ENCODE assay signal across 8 cellular contexts in the genomic region with DNA sequence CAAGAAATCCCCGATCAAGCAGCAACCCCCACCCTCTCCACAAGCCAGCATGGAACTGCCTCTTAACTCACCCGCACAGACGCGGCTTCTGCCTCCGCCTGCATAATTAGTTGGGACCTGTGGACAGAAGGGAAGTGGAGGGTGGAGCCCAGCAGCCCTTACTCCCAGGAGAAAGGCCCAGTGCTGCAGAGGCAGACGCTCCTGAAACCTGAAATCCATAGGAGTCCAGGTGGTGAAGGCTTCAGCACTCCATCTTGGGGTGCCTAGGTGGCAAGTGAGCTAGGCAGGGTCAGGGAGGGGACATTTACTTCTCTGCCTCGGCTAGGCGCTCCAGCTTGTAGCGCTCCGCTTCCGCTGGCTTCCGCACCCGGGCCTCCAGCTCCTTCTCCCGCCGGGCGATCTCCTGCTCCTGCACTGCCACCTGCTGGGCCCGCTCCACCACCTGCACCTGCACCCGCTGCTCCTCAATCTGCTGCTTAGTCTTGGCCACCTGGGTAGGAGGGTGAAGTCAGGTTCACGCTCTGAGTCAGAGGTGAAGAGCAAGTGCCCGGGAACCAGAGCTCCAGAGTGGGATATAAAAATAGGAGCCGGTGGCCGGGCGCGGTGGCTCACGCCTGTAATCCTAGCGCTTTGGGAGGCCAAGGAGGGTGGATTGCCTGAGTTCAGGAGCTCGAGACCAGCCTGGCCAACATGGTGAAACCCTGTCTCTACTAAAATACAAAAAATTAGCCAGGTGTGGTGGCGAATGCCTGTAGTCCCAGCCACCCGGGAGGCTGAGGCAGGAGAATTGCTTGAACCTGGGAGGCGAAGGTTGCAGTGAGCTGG. TPM values are rescaled to one million over a fixed set of nuclear protein-coding genes. Genes with fewer than 3 reads are reported as not detected.
A peak's percentile ranks its signal among the peaks of the same experiment; 100 is the strongest.
DNase-seq lines count a peak whose midpoint lies in the region; ATAC-seq, FAIRE-seq and TF ChIP-seq lines count a peak whose summit lies in the region.

No MANE protein-coding gene starts in this region.

- intact Hi-C loops in K562 (cut with micrococcal nuclease): loop anchor here (2.0 to 5.0 kb wide), 4 partner anchors 52 to 356 kb away; no protein-coding TSS in a partner anchor

- 43% methylated on average over 30 of the region's 30 CpGs for WGBS in K562 (ENCODE audit: insufficient coverage, low coverage, missing lambda C conversion rate)

- peak; percentile 50; the same call in 1 of the 2 replicates for TF ChIP-seq CTCF in AG04450 (IDR thresholded peaks at IDR 0.05; ENCODE audit: low read depth, low read length)
- peak; percentile 88 to 95 (median 90) for TF ChIP-seq CTCF in K562 (IDR thresholded peaks at IDR 0.05 in 2 of 3, conservative IDR thresholded peaks at IDR 0.05 in 1 of 3; ENCODE audit: insufficient read depth in 2 of 3, low read depth in 1 of 3, low read length in 3 of 3)
- TF ChIP-seq CTCF in keratinocyte (optimal IDR thresholded peaks at IDR 0.05 in 1 of 3, IDR thresholded peaks at IDR 0.05 in 1 of 3, conservative IDR thresholded peaks at IDR 0.05 in 1 of 3; ENCODE audit: extremely low read depth in 1 of 3, insufficient read depth in 2 of 3, low read length in 3 of 3): peak; percentile 85 to 99 (median 93)

- in situ Hi-C loops in K562 (cut with MboI): no loop called here

- H3K27me3 Mint-ChIP-seq in T-helper 2 cell treated with Interferon-gamma antibody and Interleukin-4, amounts not matched to agents 5 μg/mL and 100 μg/mL, for 36 hours (ENCODE audit: low read depth): no peaks in the 10 kb centered on the region

- H3K27ac ChIP-seq in AG04450 (ENCODE audit: low read depth, low read length) (no peak overlapping the region), K562 (ENCODE audit: extremely low read depth, low read depth, low read length) (0 out of 3 replicates have a peak overlapping the region, but pooled peaks have one; percentile 18), keratinocyte (ENCODE audit: control insufficient read depth, insufficient read depth, low read length) (no peak overlapping the region)

- TF ChIP-seq RAD21 in K562 (CRISPR knock-in tag; conservative IDR thresholded peaks at IDR 0.05 in 1 of 2, IDR thresholded peaks at IDR 0.05 in 1 of 2): peak; percentile 69 to 90

- H3K4me3 ChIP-seq in AG04450 (ENCODE audit: low read depth, low read length): no peak overlapping the region
- H3K4me3 ChIP-seq in K562: no peak overlapping the region
- peak overlapping the region; percentile 18 to 48 (median 21) for H3K4me3 ChIP-seq in keratinocyte (ENCODE audit: control insufficient read depth in 2 of 3, extremely low read depth in 1 of 3, insufficient read depth in 2 of 3, low read depth in 1 of 3, low read length in 3 of 3)

- H2AFZ ChIP-seq in K562 (ENCODE audit: low read depth, low read length) (no peak overlapping the region; the same call in 1 of the 2 replicates), keratinocyte (ENCODE audit: control insufficient read depth, low read length) (peak overlapping the region; percentile 92)

- no peaks in the 10 kb centered on the region for H3K9me3 ChIP-seq in AG04450 (ENCODE audit: control insufficient read depth, insufficient read depth, low read length)
- H3K9me3 ChIP-seq in K562 (replicated peaks; ENCODE audit: control insufficient read depth, insufficient read depth, low read depth, low read length): no peaks in the 10 kb centered on the region
- H3K9me3 ChIP-seq in keratinocyte (ENCODE audit: control insufficient read depth, low read depth, low read length): no peaks in the 10 kb centered on the region

- FAIRE-seq in K562 (lab: Jason Lieb, UNC): peak; percentile 49
- no peak for FAIRE-seq in keratinocyte (lab: Jason Lieb, UNC)

- peaks cover 48% of the 10 kb centered on the region for H3K36me3 Mint-ChIP-seq in T-helper 2 cell treated with Interferon-gamma antibody and Interleukin-4, amounts not matched to agents 5 μg/mL and 100 μg/mL, for 36 hours (ENCODE audit: low read depth)

- no TSS peak for BruUV-seq in K562 (replicated peaks; lab: Mats Ljungman, UMichigan)

- ATAC-seq in GM19452 (IDR thresholded peaks at IDR 0.05; ENCODE audit: unreplicated experiment) (peak; percentile 58), K562 (peak; percentile 90), GM21381 (IDR thresholded peaks at IDR 0.05; ENCODE audit: unreplicated experiment) (no peak)

- TF ChIP-seq EP300 in K562 (IDR thresholded peaks at IDR 0.05; ENCODE audit: low read length): no peak

- POLR2A ChIA-PET in AG04450 (lab: Yijun Ruan, JAX): interaction anchor here (0.6 to 2.5 kb wide), 4 partner anchors 9 to 171 kb away, joined by 3 to 8 read pairs (median 6); no protein-coding TSS in a partner anchor
- POLR2A ChIA-PET in K562 (lab: Yijun Ruan, JAX): interaction anchor here (0.6 to 6.1 kb wide), 15 partner anchors 9 to 272 kb away, joined by 3 to 50 read pairs (median 4); a partner anchor contains a TSS

- H4K20me1 ChIP-seq in K562 (replicated peaks; ENCODE audit: control insufficient read depth, insufficient read depth, low read length) (peaks cover 7% of the 10 kb centered on the region), keratinocyte (ENCODE audit: control insufficient read depth, extremely low read depth, insufficient read depth, low read length) (peaks cover 1% of the 10 kb centered on the region)

- H3K4me2 ChIP-seq in K562 (ENCODE audit: insufficient read depth, low read length): 0 out of 2 replicates have a peak overlapping the region, but pooled peaks have one; percentile 27
- peak overlapping the region; percentile 72 for H3K4me2 ChIP-seq in keratinocyte (ENCODE audit: control insufficient read depth, extremely low read depth, insufficient read depth, low read depth, low read length)

- peaks cover 2% of the 10 kb centered on the region; the same call in 2 of the 3 replicates for H3K79me2 ChIP-seq in K562 (ENCODE audit: control insufficient read depth, insufficient read depth, low read length)
- H3K79me2 ChIP-seq in keratinocyte (ENCODE audit: control insufficient read depth, insufficient read depth, low read length): no peaks in the 10 kb centered on the region

- TF ChIP-seq POLR2A in K562 (conservative IDR thresholded peaks at IDR 0.05): no peak; the same call in 1 of the 2 replicates

- H3K4me3 Mint-ChIP-seq in T-helper 2 cell treated with Interferon-gamma antibody and Interleukin-4, amounts not matched to agents 5 μg/mL and 100 μg/mL, for 36 hours: peak overlapping the region; percentile 46

- no peak for DNase-seq in AG04450 (ENCODE audit: low read depth, low spot score)
- peak; percentile 89 for DNase-seq in NCI-H1105 treated with DMSO at 0.1 percent for 48 hours (lab: John Stamatoyannopoulos, UW)
- DNase-seq in T-helper 2 cell treated with Interferon-gamma antibody and Interleukin-4, amounts not matched to agents 5 μg/mL and 100 μg/mL, for 36 hours (ENCODE audit: low spot score): peak; percentile 72
- peak; percentile 79 to 86 (median 84) for DNase-seq in K562 (ENCODE audit: extremely low read depth in 1 of 4, low spot score in 3 of 4)
- DNase-seq in keratinocyte (ENCODE audit: low read depth, low spot score): no peak
- DNase-seq in stimulated activated CD4-positive, alpha-beta T cell treated with anti-CD3 and anti-CD28 coated beads, Interleukin-2, amount 100 ng/mL, for 24 hours: peak; percentile 86 to 89

- peaks cover 0 to 7% of the 10 kb centered on the region in 2 experiments; a peak in 3 of 5 replicates for H3K4me1 ChIP-seq in K562 (replicated peaks in 1 of 2; ENCODE audit: control insufficient read depth in 2 of 2, insufficient read depth in 2 of 2, low read length in 2 of 2)
- peaks cover 7% of the 10 kb centered on the region for H3K4me1 ChIP-seq in keratinocyte (ENCODE audit: control insufficient read depth, extremely low read depth, insufficient read depth, low read length)

- H3K36me3 ChIP-seq in K562 (ENCODE audit: control insufficient read depth, insufficient read depth, low read length) (peaks cover 75% of the 10 kb centered on the region), keratinocyte (ENCODE audit: control insufficient read depth in 2 of 2, extremely low read depth in 1 of 2, insufficient read depth in 2 of 2, low read length in 2 of 2) (peaks cover 2 to 10% of the 10 kb centered on the region in 2 experiments)

- dilution Hi-C loops in keratinocyte (cut with MboI; ENCODE audit: extremely low pct_ligation_motif_present, low sequenced_read_pairs): loop anchor here (10.0 kb wide), 1 partner anchor 186 kb away; no protein-coding TSS in a partner anchor

- peaks cover 33% of the 10 kb centered on the region for H3K4me1 Mint-ChIP-seq in T-helper 2 cell treated with Interferon-gamma antibody and Interleukin-4, amounts not matched to agents 5 μg/mL and 100 μg/mL, for 36 hours (ENCODE audit: low read depth)

- H3K9me1 ChIP-seq in K562 (ENCODE audit: control insufficient read depth, insufficient read depth, low read length) (peaks cover 2% of the 10 kb centered on the region), keratinocyte (ENCODE audit: control insufficient read depth, extremely low read depth, insufficient read depth, low read length) (no peaks in the 10 kb centered on the region)

- peak overlapping the region; percentile 58 for H3K27ac Mint-ChIP-seq in T-helper 2 cell treated with Interferon-gamma antibody and Interleukin-4, amounts not matched to agents 5 μg/mL and 100 μg/mL, for 36 hours

- CTCF ChIA-PET in AG04450 (lab: Charles Lee): interaction anchor here (0.8 to 3.1 kb wide), 7 partner anchors 8 to 112 kb away, joined by 3 to 21 read pairs (median 5); no protein-coding TSS in a partner anchor
- CTCF ChIA-PET in K562 (lab: Yijun Ruan, JAX; ENCODE audit: low intra/inter-chr PET ratio): interaction anchor here (0.7 to 1.0 kb wide), 5 partner anchors 8 to 383 kb away, joined by 3 to 7 read pairs (median 3); a partner anchor contains a TSS

- H3K9ac ChIP-seq in K562 (ENCODE audit: insufficient read depth in 1 of 2, low read depth in 2 of 2, low read length in 2 of 2) (peak overlapping the region in 1 of 2 experiments; percentile 74; a peak in 2 of 4 replicates), keratinocyte (ENCODE audit: control insufficient read depth, extremely low read depth, insufficient read depth, low read length) (peak overlapping the region; percentile 30)

- H3K27me3 ChIP-seq in AG04450 (ENCODE audit: control insufficient read depth, insufficient read depth, low read length) (no peaks in the 10 kb centered on the region), K562 (ENCODE audit: control insufficient read depth in 2 of 2, insufficient read depth in 2 of 2, low read length in 2 of 2) (no peaks in the 10 kb centered on the region), keratinocyte (ENCODE audit: control insufficient read depth, extremely low read depth, insufficient read depth, low read length) (no peaks in the 10 kb centered on the region)

- H3K9me3 Mint-ChIP-seq in T-helper 2 cell treated with Interferon-gamma antibody and Interleukin-4, amounts not matched to agents 5 μg/mL and 100 μg/mL, for 36 hours: no peaks in the 10 kb centered on the region

RNA-seq across cellular contexts. Expression of a gene that starts 10.7 kb away (rescaled TPM):
- polyA plus RNA-seq in AG04450 (2011; rRNA removed) (1,457 and 1,715 TPM in 2 replicates), K562 (2011; rRNA removed) (2,369 and 2,705 TPM in 2 replicates), K562 (2014; fragmentation: Illumina TruSeq; extraction: Trizol) (2,541 and 2,870 TPM in 2 replicates), K562 (2014; fragmentation: Nextera tagmentation; extraction: Ambion mirVana) (1,000 to 10,000 TPM; 1,106 to 1,864 TPM), K562 (2014; rRNA removed) (1,462 and 1,903 TPM in 2 replicates), keratinocyte (1,010 to 1,517 TPM (median 1,159 TPM) in 3 replicates)
- 1,694 and 2,026 TPM in 2 replicates for polyA minus RNA-seq in AG04450 (2011; rRNA and poly(A)+ RNA removed)
- 127 and 264 TPM in 2 replicates for total RNA-seq in K562 (2011; cell fraction: chromatin; rRNA removed; ENCODE audit: low replicate concordance)
- 272 and 276 TPM in 2 replicates for total RNA-seq in K562 (2011; cell fraction: nucleolus; rRNA removed)
- 270 and 313 TPM in 2 replicates for total RNA-seq in K562 (2011; cell fraction: nucleoplasm; rRNA removed)
- total RNA-seq in K562 (2014; rRNA removed) (1,062 and 1,409 TPM in 2 replicates), K562 (2014; rRNA removed; fragmentation: Illumina TruSeq; extraction: Trizol) (863 and 971 TPM in 2 replicates), K562 (2015; rRNA removed; fragmentation: Illumina TruSeq; extraction: Trizol) (1,443 and 1,478 TPM in 2 replicates), K562 (2021) (1,495 and 1,529 TPM in 2 replicates)
- 2,776 and 3,265 TPM in 2 replicates for polyA plus RNA-seq in K562 (2011; cell fraction: cytosol; rRNA removed)
- polyA plus RNA-seq in K562 (2011; cell fraction: nucleus; rRNA removed): 619 and 708 TPM in 2 replicates
- polyA plus RNA-seq in K562 (2012): 1,523 and 1,878 TPM in 2 replicates
- 1,764 and 2,070 TPM in 2 replicates for polyA minus RNA-seq in K562 (2011; rRNA and poly(A)+ RNA removed)
- polyA minus RNA-seq in K562 (2011; cell fraction: cytosol; rRNA and poly(A)+ RNA removed): 880 and 960 TPM in 2 replicates
- polyA minus RNA-seq in K562 (2011; cell fraction: nucleus; rRNA and poly(A)+ RNA removed): 140 and 261 TPM in 2 replicates
- 84.6 TPM for polyA plus RNA-seq in keratinocyte (2011; ENCODE audit: low read depth)
- 1,081 and 1,086 TPM in 2 replicates for polyA plus RNA-seq in keratinocyte (2011; cell fraction: cytosol; rRNA removed)
- 643 and 747 TPM in 2 replicates for polyA plus RNA-seq in keratinocyte (2011; cell fraction: nucleus; rRNA removed)
- 276 and 1,138 TPM in 2 replicates for polyA plus RNA-seq in keratinocyte (2012; ENCODE audit: low replicate concordance)
- polyA minus RNA-seq in keratinocyte: 1,680 to 1,870 TPM (median 1,801 TPM) in 3 replicates
- 842 TPM for polyA minus RNA-seq in keratinocyte (2011; cell fraction: cytosol; rRNA and poly(A)+ RNA removed)
- polyA minus RNA-seq in keratinocyte (2011; cell fraction: nucleus; rRNA and poly(A)+ RNA removed): 371 and 465 TPM in 2 replicates

RNA-seq across cellular contexts. Expression of a gene that starts 11.7 kb away (rescaled TPM):
- 155 and 156 TPM in 2 replicates for polyA plus RNA-seq in AG04450 (2011; rRNA removed)
- polyA minus RNA-seq in AG04450 (2011; rRNA and poly(A)+ RNA removed): 96.0 and 99.8 TPM in 2 replicates
- total RNA-seq in K562 (2011; cell fraction: chromatin; rRNA removed; ENCODE audit: low replicate concordance): 164 and 277 TPM in 2 replicates
- total RNA-seq in K562 (2011; cell fraction: nucleolus; rRNA removed): 152 and 165 TPM in 2 replicates
- total RNA-seq in K562 (2011; cell fraction: nucleoplasm; rRNA removed): 155 and 194 TPM in 2 replicates
- 118 and 131 TPM in 2 replicates for total RNA-seq in K562 (2014; rRNA removed)
- total RNA-seq in K562 (2014; rRNA removed; fragmentation: Illumina TruSeq; extraction: Trizol): 84.7 and 84.8 TPM in 2 replicates
- total RNA-seq in K562 (2015; rRNA removed; fragmentation: Illumina TruSeq; extraction: Trizol): 101 and 102 TPM in 2 replicates
- 124 and 127 TPM in 2 replicates for total RNA-seq in K562 (2021)
- polyA plus RNA-seq in K562 (2011; rRNA removed): 131 and 154 TPM in 2 replicates
- 144 and 149 TPM in 2 replicates for polyA plus RNA-seq in K562 (2011; cell fraction: cytosol; rRNA removed)
- polyA plus RNA-seq in K562 (2011; cell fraction: nucleus; rRNA removed): 209 and 233 TPM in 2 replicates
- 135 and 272 TPM in 2 replicates for polyA plus RNA-seq in K562 (2012)
- 138 and 144 TPM in 2 replicates for polyA plus RNA-seq in K562 (2014; fragmentation: Illumina TruSeq; extraction: Trizol)
- 10 to 100 TPM; 11.7 to 12.0 TPM for polyA plus RNA-seq in K562 (2014; fragmentation: Nextera tagmentation; extraction: Ambion mirVana)
- polyA plus RNA-seq in K562 (2014; rRNA removed): 149 and 174 TPM in 2 replicates
- 122 and 132 TPM in 2 replicates for polyA minus RNA-seq in K562 (2011; rRNA and poly(A)+ RNA removed)
- polyA minus RNA-seq in K562 (2011; cell fraction: cytosol; rRNA and poly(A)+ RNA removed): 72.2 and 76.2 TPM in 2 replicates
- 38.5 and 58.5 TPM in 2 replicates for polyA minus RNA-seq in K562 (2011; cell fraction: nucleus; rRNA and poly(A)+ RNA removed)
- polyA plus RNA-seq in keratinocyte: 21.6 to 23.8 TPM (median 22.1 TPM) in 3 replicates
- 52.5 TPM for polyA plus RNA-seq in keratinocyte (2011; ENCODE audit: low read depth)
- 14.9 and 21.3 TPM in 2 replicates for polyA plus RNA-seq in keratinocyte (2011; cell fraction: cytosol; rRNA removed)
- 21.6 and 22.0 TPM in 2 replicates for polyA plus RNA-seq in keratinocyte (2011; cell fraction: nucleus; rRNA removed)
- 19.5 and 22.0 TPM in 2 replicates for polyA plus RNA-seq in keratinocyte (2012; ENCODE audit: low replicate concordance)
- polyA minus RNA-seq in keratinocyte: 23.2 to 52.7 TPM (median 25.6 TPM) in 3 replicates
- polyA minus RNA-seq in keratinocyte (2011; cell fraction: cytosol; rRNA and poly(A)+ RNA removed): 16.3 TPM
- 14.8 and 19.5 TPM in 2 replicates for polyA minus RNA-seq in keratinocyte (2011; cell fraction: nucleus; rRNA and poly(A)+ RNA removed)

RNA-seq across cellular contexts. Expression of a gene that starts 13.5 kb away (rescaled TPM):
- polyA plus RNA-seq in AG04450 (2011; rRNA removed) (85.2 and 98.7 TPM in 2 replicates), K562 (2011; rRNA removed) (8.8 and 11.5 TPM in 2 replicates), K562 (2014; fragmentation: Illumina TruSeq; extraction: Trizol) (11.4 and 12.5 TPM in 2 replicates), K562 (2014; fragmentation: Nextera tagmentation; extraction: Ambion mirVana) (1 to 10 TPM; 1.5 to 1.7 TPM), K562 (2014; rRNA removed) (26.0 and 30.0 TPM in 2 replicates), keratinocyte (171 to 289 TPM (median 277 TPM) in 3 replicates)
- polyA minus RNA-seq in AG04450 (2011; rRNA and poly(A)+ RNA removed): 59.6 and 80.4 TPM in 2 replicates
- 15.2 and 21.4 TPM in 2 replicates for total RNA-seq in K562 (2011; cell fraction: chromatin; rRNA removed; ENCODE audit: low replicate concordance)
- total RNA-seq in K562 (2011; cell fraction: nucleolus; rRNA removed): 22.4 and 29.0 TPM in 2 replicates
- 21.0 and 27.1 TPM in 2 replicates for total RNA-seq in K562 (2011; cell fraction: nucleoplasm; rRNA removed)
- total RNA-seq in K562 (2014; rRNA removed) (18.7 and 24.7 TPM in 2 replicates), K562 (2014; rRNA removed; fragmentation: Illumina TruSeq; extraction: Trizol) (8.0 and 8.2 TPM in 2 replicates), K562 (2015; rRNA removed; fragmentation: Illumina TruSeq; extraction: Trizol) (13.0 and 15.1 TPM in 2 replicates), K562 (2021) (23.4 and 24.1 TPM in 2 replicates)
- 9.9 and 20.6 TPM in 2 replicates for polyA plus RNA-seq in K562 (2011; cell fraction: cytosol; rRNA removed)
- 25.7 and 32.6 TPM in 2 replicates for polyA plus RNA-seq in K562 (2011; cell fraction: nucleus; rRNA removed)
- polyA plus RNA-seq in K562 (2012): 30.7 and 77.8 TPM in 2 replicates
- polyA minus RNA-seq in K562 (2011; rRNA and poly(A)+ RNA removed): 3.8 and 6.5 TPM in 2 replicates
- 5.3 and 6.8 TPM in 2 replicates for polyA minus RNA-seq in K562 (2011; cell fraction: cytosol; rRNA and poly(A)+ RNA removed)
- 9.7 and 12.9 TPM in 2 replicates for polyA minus RNA-seq in K562 (2011; cell fraction: nucleus; rRNA and poly(A)+ RNA removed)
- polyA plus RNA-seq in keratinocyte (2011; ENCODE audit: low read depth): 212 TPM
- 139 and 176 TPM in 2 replicates for polyA plus RNA-seq in keratinocyte (2011; cell fraction: cytosol; rRNA removed)
- 516 and 549 TPM in 2 replicates for polyA plus RNA-seq in keratinocyte (2011; cell fraction: nucleus; rRNA removed)
- polyA plus RNA-seq in keratinocyte (2012; ENCODE audit: low replicate concordance): 226 and 373 TPM in 2 replicates
- 46.6 to 116 TPM (median 58.4 TPM) in 3 replicates for polyA minus RNA-seq in keratinocyte
- polyA minus RNA-seq in keratinocyte (2011; cell fraction: cytosol; rRNA and poly(A)+ RNA removed): 239 TPM
- 82.4 and 85.6 TPM in 2 replicates for polyA minus RNA-seq in keratinocyte (2011; cell fraction: nucleus; rRNA and poly(A)+ RNA removed)

RNA-seq across cellular contexts. Expression of a gene that starts 13.7 kb away (rescaled TPM):
- polyA plus RNA-seq in AG04450 (2011; rRNA removed): 4.1 and 6.8 TPM in 2 replicates
- 9.0 and 9.5 TPM in 2 replicates for polyA minus RNA-seq in AG04450 (2011; rRNA and poly(A)+ RNA removed)
- 79.5 and 80.7 TPM in 2 replicates for total RNA-seq in K562 (2011; cell fraction: chromatin; rRNA removed; ENCODE audit: low replicate concordance)
- total RNA-seq in K562 (2011; cell fraction: nucleolus; rRNA removed): 47.5 and 50.5 TPM in 2 replicates
- total RNA-seq in K562 (2011; cell fraction: nucleoplasm; rRNA removed): 62.0 and 85.1 TPM in 2 replicates
- total RNA-seq in K562 (2014; rRNA removed): 15.7 and 24.3 TPM in 2 replicates
- total RNA-seq in K562 (2014; rRNA removed; fragmentation: Illumina TruSeq; extraction: Trizol): 20.0 and 25.5 TPM in 2 replicates
- 15.6 and 18.2 TPM in 2 replicates for total RNA-seq in K562 (2015; rRNA removed; fragmentation: Illumina TruSeq; extraction: Trizol)
- 96.8 and 114 TPM in 2 replicates for total RNA-seq in K562 (2021)
- polyA plus RNA-seq in K562 (2011; rRNA removed): 21.5 and 55.8 TPM in 2 replicates
- 28.0 and 35.1 TPM in 2 replicates for polyA plus RNA-seq in K562 (2011; cell fraction: cytosol; rRNA removed)
- 105 and 141 TPM in 2 replicates for polyA plus RNA-seq in K562 (2011; cell fraction: nucleus; rRNA removed)
- 68.1 and 105 TPM in 2 replicates for polyA plus RNA-seq in K562 (2012)
- polyA plus RNA-seq in K562 (2014; fragmentation: Illumina TruSeq; extraction: Trizol): 72.9 and 95.4 TPM in 2 replicates
- polyA plus RNA-seq in K562 (2014; fragmentation: Nextera tagmentation; extraction: Ambion mirVana): 1 to 10 TPM; 8.2 to 8.8 TPM
- polyA plus RNA-seq in K562 (2014; rRNA removed): 31.3 and 35.0 TPM in 2 replicates
- 24.0 and 34.6 TPM in 2 replicates for polyA minus RNA-seq in K562 (2011; rRNA and poly(A)+ RNA removed)
- polyA minus RNA-seq in K562 (2011; cell fraction: cytosol; rRNA and poly(A)+ RNA removed): 56.9 and 94.9 TPM in 2 replicates
- polyA minus RNA-seq in K562 (2011; cell fraction: nucleus; rRNA and poly(A)+ RNA removed): 16.4 and 27.8 TPM in 2 replicates
- polyA plus RNA-seq in keratinocyte: 4.2 to 10.0 TPM (median 6.9 TPM) in 3 replicates
- polyA plus RNA-seq in keratinocyte (2011; ENCODE audit: low read depth): 2.8 TPM
- 5.3 TPM in 2 replicates for polyA plus RNA-seq in keratinocyte (2011; cell fraction: cytosol; rRNA removed)
- 25.1 and 29.9 TPM in 2 replicates for polyA plus RNA-seq in keratinocyte (2011; cell fraction: nucleus; rRNA removed)
- polyA plus RNA-seq in keratinocyte (2012; ENCODE audit: low replicate concordance): 5.5 and 41.2 TPM in 2 replicates
- 5.6 to 43.2 TPM (median 10.2 TPM) in 3 replicates for polyA minus RNA-seq in keratinocyte
- polyA minus RNA-seq in keratinocyte (2011; cell fraction: cytosol; rRNA and poly(A)+ RNA removed): 4.2 TPM
- 9.6 and 14.6 TPM in 2 replicates for polyA minus RNA-seq in keratinocyte (2011; cell fraction: nucleus; rRNA and poly(A)+ RNA removed)

RNA-seq across cellular contexts. Expression of a gene that starts 40.0 kb away (rescaled TPM):
- polyA plus RNA-seq in AG04450 (2011; rRNA removed) (14.6 and 17.4 TPM in 2 replicates), K562 (2011; rRNA removed) (12.6 and 22.9 TPM in 2 replicates), K562 (2014; fragmentation: Illumina TruSeq; extraction: Trizol) (57.9 and 58.2 TPM in 2 replicates), K562 (2014; fragmentation: Nextera tagmentation; extraction: Ambion mirVana) (10 to 100 TPM; 16.1 to 18.6 TPM), K562 (2014; rRNA removed) (19.4 and 22.5 TPM in 2 replicates), keratinocyte (2.7 to 17.8 TPM (median 7.0 TPM) in 3 replicates)
- polyA minus RNA-seq in AG04450 (2011; rRNA and poly(A)+ RNA removed): 11.0 and 15.0 TPM in 2 replicates
- total RNA-seq in K562 (2011; cell fraction: chromatin; rRNA removed; ENCODE audit: low replicate concordance): 17.1 and 42.3 TPM in 2 replicates
- 41.3 and 48.0 TPM in 2 replicates for total RNA-seq in K562 (2011; cell fraction: nucleolus; rRNA removed)
- 51.0 and 61.6 TPM in 2 replicates for total RNA-seq in K562 (2011; cell fraction: nucleoplasm; rRNA removed)
- total RNA-seq in K562 (2014; rRNA removed) (9.7 and 12.4 TPM in 2 replicates), K562 (2014; rRNA removed; fragmentation: Illumina TruSeq; extraction: Trizol) (10.6 and 14.4 TPM in 2 replicates), K562 (2015; rRNA removed; fragmentation: Illumina TruSeq; extraction: Trizol) (17.4 and 18.1 TPM in 2 replicates), K562 (2021) (32.9 and 35.7 TPM in 2 replicates)
- polyA plus RNA-seq in K562 (2011; cell fraction: cytosol; rRNA removed): 26.4 and 41.5 TPM in 2 replicates
- 28.3 and 48.5 TPM in 2 replicates for polyA plus RNA-seq in K562 (2011; cell fraction: nucleus; rRNA removed)
- polyA plus RNA-seq in K562 (2012): 45.0 and 59.0 TPM in 2 replicates
- 14.4 and 15.0 TPM in 2 replicates for polyA minus RNA-seq in K562 (2011; rRNA and poly(A)+ RNA removed)
- 19.7 and 29.2 TPM in 2 replicates for polyA minus RNA-seq in K562 (2011; cell fraction: cytosol; rRNA and poly(A)+ RNA removed)
- 12.0 and 14.7 TPM in 2 replicates for polyA minus RNA-seq in K562 (2011; cell fraction: nucleus; rRNA and poly(A)+ RNA removed)
- not detected for polyA plus RNA-seq in keratinocyte (2011; ENCODE audit: low read depth)
- polyA plus RNA-seq in keratinocyte (2011; cell fraction: cytosol; rRNA removed): 7.1 and 7.7 TPM in 2 replicates
- polyA plus RNA-seq in keratinocyte (2011; cell fraction: nucleus; rRNA removed): 7.6 and 8.5 TPM in 2 replicates
- polyA plus RNA-seq in keratinocyte (2012; ENCODE audit: low replicate concordance): 3.8 and 17.2 TPM in 2 replicates
- 6.0 to 32.4 TPM (median 11.8 TPM) in 3 replicates for polyA minus RNA-seq in keratinocyte
- polyA minus RNA-seq in keratinocyte (2011; cell fraction: cytosol; rRNA and poly(A)+ RNA removed): 9.2 TPM
- 1.9 and 3.2 TPM in 2 replicates for polyA minus RNA-seq in keratinocyte (2011; cell fraction: nucleus; rRNA and poly(A)+ RNA removed)

Comparison
In these comparisons a context has a peak if more than half of its experiments do, and no peak if none do; other contexts are left out.
1. DNase-seq: peak in NCI-H1105 treated with DMSO at 0.1 percent for 48 hours (single experiment), T-helper 2 cell treated with Interferon-gamma antibody and Interleukin-4, amounts not matched to agents 5 μg/mL and 100 μg/mL, for 36 hours (single experiment), K562 (4 of 4) and stimulated activated CD4-positive, alpha-beta T cell treated with anti-CD3 and anti-CD28 coated beads, Interleukin-2, amount 100 ng/mL, for 24 hours (2 of 2); none in AG04450 (single experiment) and keratinocyte (single experiment).
2. H3K4me3 ChIP-seq: peak in keratinocyte (3 of 3); none in AG04450 (single experiment) and K562 (single experiment).
3. Peak in every context shown above with its lines, with median percentiles within 50 percentile points of each other: CTCF ChIP-seq.